1 cellular context compared by ENCODE assay signal in genomic region chr10:97686301-97686961, GRCh38.
TF ChIP-seq lines count a peak whose summit lies in the region.

No MANE protein-coding gene starts in this region.

TF ChIP-seq in GM12878, 131 proteins besides CTCF, POLR2A, EP300 and RAD21:
- TF ChIP-seq IRF3 (IDR thresholded peaks at IDR 0.05): no peak
- no peak for TF ChIP-seq YY1 (IDR thresholded peaks at IDR 0.05; ENCODE audit: low read depth, low read length)
- TF ChIP-seq KLF5 (IDR thresholded peaks at IDR 0.05; ENCODE audit: partially characterized antibody): no peak
- TF ChIP-seq CHD4 (IDR thresholded peaks at IDR 0.05): no peak
- TF ChIP-seq SKIL (IDR thresholded peaks at IDR 0.05; ENCODE audit: low read depth, poor library complexity, severe bottlenecking): no peak
- no peak for TF ChIP-seq MEF2A (IDR thresholded peaks at IDR 0.05; ENCODE audit: insufficient read depth, low read depth, low read length)
- no peak for TF ChIP-seq USF2 (IDR thresholded peaks at IDR 0.05; ENCODE audit: borderline replicate concordance, low read depth, low read length)
- no peak for TF ChIP-seq SMARCA5 (IDR thresholded peaks at IDR 0.05)
- TF ChIP-seq PAX5 (IDR thresholded peaks at IDR 0.05; ENCODE audit: borderline replicate concordance, low read depth, low read length): no peak
- TF ChIP-seq JUNB (IDR thresholded peaks at IDR 0.05): no peak
- TF ChIP-seq EED (IDR thresholded peaks at IDR 0.05; ENCODE audit: low read depth): no peak
- no peak for TF ChIP-seq ZBTB33 (IDR thresholded peaks at IDR 0.05)
- TF ChIP-seq ZNF24 (IDR thresholded peaks at IDR 0.05): no peak
- TF ChIP-seq MYB (IDR thresholded peaks at IDR 0.05; ENCODE audit: borderline replicate concordance, low read depth, low read length): no peak
- TF ChIP-seq RAD51 (IDR thresholded peaks at IDR 0.05): no peak
- no peak for TF ChIP-seq SUPT20H (IDR thresholded peaks at IDR 0.05; ENCODE audit: borderline replicate concordance, control insufficient read depth, low read depth, low read length)
- TF ChIP-seq PRDM15 (CRISPR knock-in tag; IDR thresholded peaks at IDR 0.05): no peak
- TF ChIP-seq ZNF622 (IDR thresholded peaks at IDR 0.05): no peak
